1 cellular context compared by ENCODE assay signal in the genomic region with DNA sequence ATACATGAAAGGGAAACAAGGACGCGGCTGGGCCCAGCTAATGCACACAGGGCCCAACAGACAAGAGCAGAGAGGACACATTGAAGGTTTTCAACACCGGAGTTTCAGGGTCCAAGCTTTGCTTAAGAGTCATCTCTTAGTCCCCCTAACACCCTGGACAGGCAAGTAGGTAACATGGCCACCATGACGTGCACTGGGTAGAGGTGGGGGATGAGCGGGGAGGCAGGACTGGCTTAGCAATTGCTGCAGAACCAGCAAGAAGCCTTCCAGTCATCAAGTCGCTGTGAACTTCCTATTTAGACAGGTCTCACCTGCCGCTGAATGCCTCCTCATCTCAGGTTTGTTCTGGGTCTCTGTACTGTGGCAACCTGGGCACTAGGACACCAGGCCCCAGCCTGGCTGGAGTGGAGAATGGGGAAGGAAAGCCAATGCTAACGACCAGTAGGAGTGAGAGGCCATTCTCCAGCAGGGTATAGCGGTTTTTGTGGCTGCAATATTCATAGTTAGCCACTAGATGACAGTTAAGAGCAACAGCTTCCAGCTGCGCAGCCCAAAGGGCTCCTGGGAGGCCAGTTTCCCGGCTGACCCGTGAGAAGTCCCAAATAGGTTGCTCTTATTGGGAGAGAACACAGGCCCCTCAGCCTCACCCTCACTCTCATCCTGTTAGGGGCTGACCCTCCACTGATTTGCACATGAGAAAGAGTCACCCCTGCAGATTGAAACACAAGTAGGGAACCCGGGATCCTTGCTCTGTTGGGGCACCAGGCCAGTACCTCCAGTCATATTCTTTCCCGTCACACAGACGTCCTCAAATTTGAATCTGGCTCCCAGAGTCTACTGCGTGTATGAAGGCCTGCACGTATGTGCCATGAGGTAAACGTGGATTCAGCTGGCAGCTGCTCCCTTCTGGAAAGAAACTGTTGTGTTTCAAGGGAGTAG.
TF ChIP-seq lines count a peak whose summit lies in the region.

No MANE protein-coding gene starts in this region.

TF ChIP-seq in HepG2, 621 proteins besides CTCF, POLR2A, EP300 and RAD21 (continued from another document and continues in another):
- TF ChIP-seq GFI1 (CRISPR knock-in tag; IDR thresholded peaks at IDR 0.05; ENCODE audit: borderline replicate concordance) = no peak
- peak; percentile 81 for TF ChIP-seq ZNF143 (CRISPR knock-in tag; IDR thresholded peaks at IDR 0.05)
- no peak for TF ChIP-seq ZNF382 (CRISPR knock-in tag; IDR thresholded peaks at IDR 0.05; ENCODE audit: borderline replicate concordance)
- TF ChIP-seq EHMT2 (IDR thresholded peaks at IDR 0.05; ENCODE audit: borderline replicate concordance, low read depth, low read length) = no peak
- peak; percentile 4; the same call in 1 of the 2 replicates for TF ChIP-seq KDM5B (CRISPR knock-in tag; IDR thresholded peaks at IDR 0.05; ENCODE audit: borderline replicate concordance)
- no peak for TF ChIP-seq KLF12 (CRISPR knock-in tag; IDR thresholded peaks at IDR 0.05; ENCODE audit: borderline replicate concordance)
- TF ChIP-seq, protein P1, sequence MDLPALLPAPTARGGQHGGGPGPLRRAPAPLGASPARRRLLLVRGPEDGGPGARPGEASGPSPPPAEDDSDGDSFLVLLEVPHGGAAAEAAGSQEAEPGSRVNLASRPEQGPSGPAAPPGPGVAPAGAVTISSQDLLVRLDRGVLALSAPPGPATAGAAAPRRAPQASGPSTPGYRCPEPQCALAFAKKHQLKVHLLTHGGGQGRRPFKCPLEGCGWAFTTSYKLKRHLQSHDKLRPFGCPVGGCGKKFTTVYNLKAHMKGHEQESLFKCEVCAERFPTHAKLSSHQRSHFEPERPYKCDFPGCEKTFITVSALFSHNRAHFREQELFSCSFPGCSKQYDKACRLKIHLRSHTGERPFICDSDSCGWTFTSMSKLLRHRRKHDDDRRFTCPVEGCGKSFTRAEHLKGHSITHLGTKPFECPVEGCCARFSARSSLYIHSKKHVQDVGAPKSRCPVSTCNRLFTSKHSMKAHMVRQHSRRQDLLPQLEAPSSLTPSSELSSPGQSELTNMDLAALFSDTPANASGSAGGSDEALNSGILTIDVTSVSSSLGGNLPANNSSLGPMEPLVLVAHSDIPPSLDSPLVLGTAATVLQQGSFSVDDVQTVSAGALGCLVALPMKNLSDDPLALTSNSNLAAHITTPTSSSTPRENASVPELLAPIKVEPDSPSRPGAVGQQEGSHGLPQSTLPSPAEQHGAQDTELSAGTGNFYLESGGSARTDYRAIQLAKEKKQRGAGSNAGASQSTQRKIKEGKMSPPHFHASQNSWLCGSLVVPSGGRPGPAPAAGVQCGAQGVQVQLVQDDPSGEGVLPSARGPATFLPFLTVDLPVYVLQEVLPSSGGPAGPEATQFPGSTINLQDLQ (CRISPR knock-in tag; IDR thresholded peaks at IDR 0.05) = 0 out of 2 replicates have a peak, but pooled peaks have one; percentile 24
- no peak; the same call in 1 of the 2 replicates for TF ChIP-seq HOXD1 (CRISPR knock-in tag; IDR thresholded peaks at IDR 0.05)
- TF ChIP-seq CBFB (CRISPR knock-in tag; IDR thresholded peaks at IDR 0.05) = peak; percentile 43; the same call in 1 of the 2 replicates
- TF ChIP-seq ZNF816 (CRISPR knock-in tag; IDR thresholded peaks at IDR 0.05; ENCODE audit: borderline replicate concordance) = peak; percentile 41; the same call in 1 of the 2 replicates
- TF ChIP-seq, protein P2, sequence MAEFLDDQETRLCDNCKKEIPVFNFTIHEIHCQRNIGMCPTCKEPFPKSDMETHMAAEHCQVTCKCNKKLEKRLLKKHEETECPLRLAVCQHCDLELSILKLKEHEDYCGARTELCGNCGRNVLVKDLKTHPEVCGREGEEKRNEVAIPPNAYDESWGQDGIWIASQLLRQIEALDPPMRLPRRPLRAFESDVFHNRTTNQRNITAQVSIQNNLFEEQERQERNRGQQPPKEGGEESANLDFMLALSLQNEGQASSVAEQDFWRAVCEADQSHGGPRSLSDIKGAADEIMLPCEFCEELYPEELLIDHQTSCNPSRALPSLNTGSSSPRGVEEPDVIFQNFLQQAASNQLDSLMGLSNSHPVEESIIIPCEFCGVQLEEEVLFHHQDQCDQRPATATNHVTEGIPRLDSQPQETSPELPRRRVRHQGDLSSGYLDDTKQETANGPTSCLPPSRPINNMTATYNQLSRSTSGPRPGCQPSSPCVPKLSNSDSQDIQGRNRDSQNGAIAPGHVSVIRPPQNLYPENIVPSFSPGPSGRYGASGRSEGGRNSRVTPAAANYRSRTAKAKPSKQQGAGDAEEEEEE (CRISPR knock-in tag; IDR thresholded peaks at IDR 0.05; ENCODE audit: borderline replicate concordance) = no peak; the same call in 1 of the 2 replicates
- TF ChIP-seq GPN1 (CRISPR knock-in tag; IDR thresholded peaks at IDR 0.05; ENCODE audit: borderline replicate concordance) = no peak
- TF ChIP-seq, protein P3, sequence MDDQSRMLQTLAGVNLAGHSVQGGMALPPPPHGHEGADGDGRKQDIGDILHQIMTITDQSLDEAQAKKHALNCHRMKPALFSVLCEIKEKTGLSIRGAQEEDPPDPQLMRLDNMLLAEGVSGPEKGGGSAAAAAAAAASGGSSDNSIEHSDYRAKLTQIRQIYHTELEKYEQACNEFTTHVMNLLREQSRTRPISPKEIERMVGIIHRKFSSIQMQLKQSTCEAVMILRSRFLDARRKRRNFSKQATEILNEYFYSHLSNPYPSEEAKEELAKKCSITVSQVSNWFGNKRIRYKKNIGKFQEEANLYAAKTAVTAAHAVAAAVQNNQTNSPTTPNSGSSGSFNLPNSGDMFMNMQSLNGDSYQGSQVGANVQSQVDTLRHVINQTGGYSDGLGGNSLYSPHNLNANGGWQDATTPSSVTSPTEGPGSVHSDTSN (CRISPR knock-in tag; IDR thresholded peaks at IDR 0.05; ENCODE audit: borderline replicate concordance) = no peak
- TF ChIP-seq EEA1 (CRISPR knock-in tag; IDR thresholded peaks at IDR 0.05; ENCODE audit: borderline replicate concordance) = no peak
- TF ChIP-seq, protein P4, sequence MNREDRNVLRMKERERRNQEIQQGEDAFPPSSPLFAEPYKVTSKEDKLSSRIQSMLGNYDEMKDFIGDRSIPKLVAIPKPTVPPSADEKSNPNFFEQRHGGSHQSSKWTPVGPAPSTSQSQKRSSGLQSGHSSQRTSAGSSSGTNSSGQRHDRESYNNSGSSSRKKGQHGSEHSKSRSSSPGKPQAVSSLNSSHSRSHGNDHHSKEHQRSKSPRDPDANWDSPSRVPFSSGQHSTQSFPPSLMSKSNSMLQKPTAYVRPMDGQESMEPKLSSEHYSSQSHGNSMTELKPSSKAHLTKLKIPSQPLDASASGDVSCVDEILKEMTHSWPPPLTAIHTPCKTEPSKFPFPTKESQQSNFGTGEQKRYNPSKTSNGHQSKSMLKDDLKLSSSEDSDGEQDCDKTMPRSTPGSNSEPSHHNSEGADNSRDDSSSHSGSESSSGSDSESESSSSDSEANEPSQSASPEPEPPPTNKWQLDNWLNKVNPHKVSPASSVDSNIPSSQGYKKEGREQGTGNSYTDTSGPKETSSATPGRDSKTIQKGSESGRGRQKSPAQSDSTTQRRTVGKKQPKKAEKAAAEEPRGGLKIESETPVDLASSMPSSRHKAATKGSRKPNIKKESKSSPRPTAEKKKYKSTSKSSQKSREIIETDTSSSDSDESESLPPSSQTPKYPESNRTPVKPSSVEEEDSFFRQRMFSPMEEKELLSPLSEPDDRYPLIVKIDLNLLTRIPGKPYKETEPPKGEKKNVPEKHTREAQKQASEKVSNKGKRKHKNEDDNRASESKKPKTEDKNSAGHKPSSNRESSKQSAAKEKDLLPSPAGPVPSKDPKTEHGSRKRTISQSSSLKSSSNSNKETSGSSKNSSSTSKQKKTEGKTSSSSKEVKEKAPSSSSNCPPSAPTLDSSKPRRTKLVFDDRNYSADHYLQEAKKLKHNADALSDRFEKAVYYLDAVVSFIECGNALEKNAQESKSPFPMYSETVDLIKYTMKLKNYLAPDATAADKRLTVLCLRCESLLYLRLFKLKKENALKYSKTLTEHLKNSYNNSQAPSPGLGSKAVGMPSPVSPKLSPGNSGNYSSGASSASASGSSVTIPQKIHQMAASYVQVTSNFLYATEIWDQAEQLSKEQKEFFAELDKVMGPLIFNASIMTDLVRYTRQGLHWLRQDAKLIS (CRISPR knock-in tag; IDR thresholded peaks at IDR 0.05) = no peak
- no peak for TF ChIP-seq TCF12 (IDR thresholded peaks at IDR 0.05)
- 0 out of 2 replicates have a peak, but pooled peaks have one; percentile 38 for TF ChIP-seq TCF12 (CRISPR knock-in tag; IDR thresholded peaks at IDR 0.05)
- TF ChIP-seq FOXJ3 (CRISPR knock-in tag; IDR thresholded peaks at IDR 0.05; ENCODE audit: borderline replicate concordance) = no peak
- peak; percentile 80 for TF ChIP-seq ZMYM4 (CRISPR knock-in tag; IDR thresholded peaks at IDR 0.05)
- TF ChIP-seq NFATC3 (CRISPR knock-in tag; IDR thresholded peaks at IDR 0.05) = no peak
- TF ChIP-seq, protein P5, sequence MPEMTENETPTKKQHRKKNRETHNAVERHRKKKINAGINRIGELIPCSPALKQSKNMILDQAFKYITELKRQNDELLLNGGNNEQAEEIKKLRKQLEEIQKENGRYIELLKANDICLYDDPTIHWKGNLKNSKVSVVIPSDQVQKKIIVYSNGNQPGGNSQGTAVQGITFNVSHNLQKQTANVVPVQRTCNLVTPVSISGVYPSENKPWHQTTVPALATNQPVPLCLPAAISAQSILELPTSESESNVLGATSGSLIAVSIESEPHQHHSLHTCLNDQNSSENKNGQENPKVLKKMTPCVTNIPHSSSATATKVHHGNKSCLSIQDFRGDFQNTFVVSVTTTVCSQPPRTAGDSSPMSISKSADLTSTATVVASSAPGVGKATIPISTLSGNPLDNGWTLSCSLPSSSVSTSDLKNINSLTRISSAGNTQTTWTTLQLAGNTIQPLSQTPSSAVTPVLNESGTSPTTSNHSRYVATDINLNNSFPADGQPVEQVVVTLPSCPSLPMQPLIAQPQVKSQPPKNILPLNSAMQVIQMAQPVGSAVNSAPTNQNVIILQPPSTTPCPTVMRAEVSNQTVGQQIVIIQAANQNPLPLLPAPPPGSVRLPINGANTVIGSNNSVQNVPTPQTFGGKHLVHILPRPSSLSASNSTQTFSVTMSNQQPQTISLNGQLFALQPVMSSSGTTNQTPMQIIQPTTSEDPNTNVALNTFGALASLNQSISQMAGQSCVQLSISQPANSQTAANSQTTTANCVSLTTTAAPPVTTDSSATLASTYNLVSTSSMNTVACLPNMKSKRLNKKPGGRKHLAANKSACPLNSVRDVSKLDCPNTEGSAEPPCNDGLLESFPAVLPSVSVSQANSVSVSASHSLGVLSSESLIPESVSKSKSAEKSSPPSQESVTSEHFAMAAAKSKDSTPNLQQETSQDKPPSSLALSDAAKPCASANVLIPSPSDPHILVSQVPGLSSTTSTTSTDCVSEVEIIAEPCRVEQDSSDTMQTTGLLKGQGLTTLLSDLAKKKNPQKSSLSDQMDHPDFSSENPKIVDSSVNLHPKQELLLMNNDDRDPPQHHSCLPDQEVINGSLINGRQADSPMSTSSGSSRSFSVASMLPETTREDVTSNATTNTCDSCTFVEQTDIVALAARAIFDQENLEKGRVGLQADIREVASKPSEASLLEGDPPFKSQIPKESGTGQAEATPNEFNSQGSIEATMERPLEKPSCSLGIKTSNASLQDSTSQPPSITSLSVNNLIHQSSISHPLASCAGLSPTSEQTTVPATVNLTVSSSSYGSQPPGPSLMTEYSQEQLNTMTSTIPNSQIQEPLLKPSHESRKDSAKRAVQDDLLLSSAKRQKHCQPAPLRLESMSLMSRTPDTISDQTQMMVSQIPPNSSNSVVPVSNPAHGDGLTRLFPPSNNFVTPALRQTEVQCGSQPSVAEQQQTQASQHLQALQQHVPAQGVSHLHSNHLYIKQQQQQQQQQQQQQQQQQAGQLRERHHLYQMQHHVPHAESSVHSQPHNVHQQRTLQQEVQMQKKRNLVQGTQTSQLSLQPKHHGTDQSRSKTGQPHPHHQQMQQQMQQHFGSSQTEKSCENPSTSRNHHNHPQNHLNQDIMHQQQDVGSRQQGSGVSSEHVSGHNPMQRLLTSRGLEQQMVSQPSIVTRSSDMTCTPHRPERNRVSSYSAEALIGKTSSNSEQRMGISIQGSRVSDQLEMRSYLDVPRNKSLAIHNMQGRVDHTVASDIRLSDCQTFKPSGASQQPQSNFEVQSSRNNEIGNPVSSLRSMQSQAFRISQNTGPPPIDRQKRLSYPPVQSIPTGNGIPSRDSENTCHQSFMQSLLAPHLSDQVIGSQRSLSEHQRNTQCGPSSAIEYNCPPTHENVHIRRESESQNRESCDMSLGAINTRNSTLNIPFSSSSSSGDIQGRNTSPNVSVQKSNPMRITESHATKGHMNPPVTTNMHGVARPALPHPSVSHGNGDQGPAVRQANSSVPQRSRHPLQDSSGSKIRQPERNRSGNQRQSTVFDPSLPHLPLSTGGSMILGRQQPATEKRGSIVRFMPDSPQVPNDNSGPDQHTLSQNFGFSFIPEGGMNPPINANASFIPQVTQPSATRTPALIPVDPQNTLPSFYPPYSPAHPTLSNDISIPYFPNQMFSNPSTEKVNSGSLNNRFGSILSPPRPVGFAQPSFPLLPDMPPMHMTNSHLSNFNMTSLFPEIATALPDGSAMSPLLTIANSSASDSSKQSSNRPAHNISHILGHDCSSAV (CRISPR knock-in tag; IDR thresholded peaks at IDR 0.05; ENCODE audit: borderline replicate concordance) = no peak
- TF ChIP-seq MXI1 (IDR thresholded peaks at IDR 0.05; ENCODE audit: borderline replicate concordance, low read depth, low read length) = 0 out of 3 replicates have a peak, but pooled peaks have one; percentile 14
- no peak; the same call in 1 of the 2 replicates for TF ChIP-seq ZSCAN9 (CRISPR knock-in tag; IDR thresholded peaks at IDR 0.05; ENCODE audit: borderline replicate concordance)
- TF ChIP-seq DMAP1 (CRISPR knock-in tag; IDR thresholded peaks at IDR 0.05) = 0 out of 2 replicates have a peak, but pooled peaks have one; percentile 10
- no peak for TF ChIP-seq JUN (CRISPR knock-in tag; IDR thresholded peaks at IDR 0.05)
- TF ChIP-seq, protein P6, sequence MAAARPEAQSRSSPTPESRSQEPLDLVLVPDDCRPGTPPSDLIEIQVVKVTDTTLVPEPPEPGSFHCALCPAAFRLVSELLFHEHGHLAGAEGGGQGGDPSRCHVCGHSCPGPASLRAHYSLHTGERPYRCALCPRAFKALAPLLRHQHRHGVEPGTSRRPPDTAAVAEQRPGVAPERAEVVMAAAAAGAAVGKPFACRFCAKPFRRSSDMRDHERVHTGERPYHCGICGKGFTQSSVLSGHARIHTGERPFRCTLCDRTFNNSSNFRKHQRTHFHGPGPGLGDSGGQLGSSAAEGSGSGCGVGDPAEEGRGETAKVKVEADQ (CRISPR knock-in tag; IDR thresholded peaks at IDR 0.05; ENCODE audit: borderline replicate concordance) = no peak
- no peak for TF ChIP-seq ZNF282 (IDR thresholded peaks at IDR 0.05; ENCODE audit: partially characterized antibody)
- TF ChIP-seq, protein P7, sequence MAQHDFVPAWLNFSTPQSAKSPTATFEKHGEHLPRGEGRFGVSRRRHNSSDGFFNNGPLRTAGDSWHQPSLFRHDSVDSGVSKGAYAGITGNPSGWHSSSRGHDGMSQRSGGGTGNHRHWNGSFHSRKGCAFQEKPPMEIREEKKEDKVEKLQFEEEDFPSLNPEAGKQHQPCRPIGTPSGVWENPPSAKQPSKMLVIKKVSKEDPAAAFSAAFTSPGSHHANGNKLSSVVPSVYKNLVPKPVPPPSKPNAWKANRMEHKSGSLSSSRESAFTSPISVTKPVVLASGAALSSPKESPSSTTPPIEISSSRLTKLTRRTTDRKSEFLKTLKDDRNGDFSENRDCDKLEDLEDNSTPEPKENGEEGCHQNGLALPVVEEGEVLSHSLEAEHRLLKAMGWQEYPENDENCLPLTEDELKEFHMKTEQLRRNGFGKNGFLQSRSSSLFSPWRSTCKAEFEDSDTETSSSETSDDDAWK (CRISPR knock-in tag; IDR thresholded peaks at IDR 0.05) = no peak
